1 cellular context compared by ENCODE assay signal in genomic region chr16:46621006-46621629, GRCh38.
TF ChIP-seq lines count a peak whose summit lies in the region.

Gene SHCBP1, minus strand, starts transcription at chr16:46621379. Its CDS starts 20 bp downstream, at chr16:46621359.

TF ChIP-seq in K562, 482 proteins besides CTCF, POLR2A, EP300 and RAD21 (continued from another document):
- 0 out of 2 replicates have a peak, but pooled peaks have one; percentile 73 for TF ChIP-seq ZNF609 (CRISPR knock-in tag; IDR thresholded peaks at IDR 0.05; ENCODE audit: borderline replicate concordance)
- no peak for TF ChIP-seq TCFL5 (CRISPR knock-in tag; conservative IDR thresholded peaks at IDR 0.05)
- peak; percentile 100 for TF ChIP-seq POLR2G (IDR thresholded peaks at IDR 0.05; ENCODE audit: low read depth, low read length)
- 0 out of 2 replicates have a peak, but pooled peaks have one; percentile 71 for TF ChIP-seq ZBTB43 (CRISPR knock-in tag; IDR thresholded peaks at IDR 0.05)
- TF ChIP-seq NONO (IDR thresholded peaks at IDR 0.05; ENCODE audit: low read depth in 2 of 2, low read length in 1 of 2) = peak in 1 of 2 experiments; percentile 82; a peak in 2 of 4 replicates
- no peak for TF ChIP-seq ZNF589 (CRISPR knock-in tag; IDR thresholded peaks at IDR 0.05; ENCODE audit: low read depth)
- no peak for TF ChIP-seq NR2C1 (IDR thresholded peaks at IDR 0.05)
- no peak for TF ChIP-seq NR2C1 (tag; IDR thresholded peaks at IDR 0.05)
- peak; percentile 95 for TF ChIP-seq CREM (IDR thresholded peaks at IDR 0.05; ENCODE audit: low read depth)
- TF ChIP-seq SRF (CRISPR knock-in tag; IDR thresholded peaks at IDR 0.05) = peak in 1 of 2 experiments; percentile 82; a peak in 1 of 4 replicates
- no peak for TF ChIP-seq MTA3 (IDR thresholded peaks at IDR 0.05; ENCODE audit: borderline replicate concordance)
- TF ChIP-seq KLF16 (IDR thresholded peaks at IDR 0.05) = no peak
- peak; percentile 31 for TF ChIP-seq U2AF1 (optimal IDR thresholded peaks at IDR 0.05; ENCODE audit: low read depth, low read length)
- TF ChIP-seq ZNF511 (CRISPR knock-in tag; IDR thresholded peaks at IDR 0.05) = no peak
- peak; percentile 59; the same call in 1 of the 2 replicates for TF ChIP-seq FOXP1 (CRISPR knock-in tag; IDR thresholded peaks at IDR 0.05)
- peak; percentile 83 for TF ChIP-seq C11orf30 (IDR thresholded peaks at IDR 0.05; ENCODE audit: low read depth)
- no peak for TF ChIP-seq TCF3 (CRISPR knock-in tag; IDR thresholded peaks at IDR 0.05)
- no peak; the same call in 1 of the 2 replicates for TF ChIP-seq ZNF232 (CRISPR knock-in tag; IDR thresholded peaks at IDR 0.05)
- no peak for TF ChIP-seq NFE2 (IDR thresholded peaks at IDR 0.05; ENCODE audit: low read depth)
- TF ChIP-seq YBX1 (IDR thresholded peaks at IDR 0.05) = no peak
- peak; percentile 89 for TF ChIP-seq SIN3B (IDR thresholded peaks at IDR 0.05; ENCODE audit: low read depth)
